In the genomic region with DNA sequence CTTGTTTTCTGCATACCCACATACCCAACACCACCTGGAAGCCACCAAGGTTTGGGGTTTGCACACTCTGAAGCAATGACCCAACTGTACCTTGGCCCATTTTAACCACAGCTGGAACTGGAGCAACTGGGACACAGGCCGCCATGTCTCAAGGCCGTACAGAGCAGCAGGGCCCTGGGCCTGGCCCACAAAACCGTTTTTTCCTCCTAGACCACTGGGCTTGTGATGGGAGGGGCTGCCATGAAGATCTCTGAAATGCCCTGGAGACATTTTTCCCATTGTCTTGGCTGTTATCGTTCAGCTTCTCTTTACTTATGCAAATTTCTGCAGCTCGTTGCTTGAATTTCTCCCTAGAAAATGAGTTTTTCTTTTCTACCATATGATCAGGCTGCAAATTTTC, we compare ENCODE assay signal across 8 cellular contexts.
"Had no signal": no experiment of that assay in that cellular context is flagged by ENCODE, and none has a peak within 500 bp of the region (broad histone marks: within the 10 kb centered on the region; RNA-seq: fewer than 3 reads in every experiment).

No MANE protein-coding gene starts in this region.

- FAIRE-seq: G401.6, GM12878, GM12891, GM12892, GM18507, GM19239 had no signal

- DNase-seq: GDM1, GF-D8 had no signal

- H3K4me3 ChIP-seq: GM12878 had no signal

- ATAC-seq: GM12878 had no signal
